Comparison of ENCODE assay signal across 23 cellular contexts in genomic region chr20:15107952-15108351, GRCh38.
"Had no signal": no experiment of that assay in that cellular context is flagged by ENCODE, and none has a peak within 500 bp of the region (broad histone marks: within the 10 kb centered on the region; RNA-seq: fewer than 3 reads in every experiment).

No MANE protein-coding gene starts in this region.

- H3K4me3 ChIP-seq: coronary artery, dorsolateral prefrontal cortex, esophagus muscularis mucosa, gastroesophageal sphincter, heart left ventricle, left ventricle myocardium inferior, lower lobe of right lung had no signal

- ATAC-seq: effector memory CD8-positive, alpha-beta T cell; foreskin keratinocyte; gastroesophageal sphincter; heart left ventricle; left cardiac atrium; left lobe of liver; lower lobe of right lung had no signal

- H3K4me3 Mint-ChIP-seq: effector memory CD8-positive, alpha-beta T cell; endodermal cell; mesothelial cell of epicardium; naive B cell had no signal

- H3K9me3 ChIP-seq: esophagus muscularis mucosa, gastroesophageal sphincter, heart left ventricle, left ventricle myocardium inferior, lower lobe of right lung had no signal

- H3K36me3 Mint-ChIP-seq: mesothelial cell of epicardium, naive B cell had no signal

- H3K27me3 ChIP-seq: dorsolateral prefrontal cortex, esophagus muscularis mucosa, foreskin keratinocyte, gastroesophageal sphincter, heart left ventricle had no signal

- H3K27ac ChIP-seq: coronary artery, dorsolateral prefrontal cortex, esophagus muscularis mucosa, foreskin keratinocyte, gastroesophageal sphincter, heart left ventricle, left ventricle myocardium inferior, lower lobe of right lung had no signal

- H3K4me1 Mint-ChIP-seq: endodermal cell, naive B cell had no signal

- H3K27me3 Mint-ChIP-seq: effector memory CD8-positive, alpha-beta T cell had no signal

- H3K9me3 Mint-ChIP-seq: endodermal cell had no signal

- FAIRE-seq: colon, endometrium, frontal cortex, islet of Langerhans, keratinocyte had no signal

- H3K27ac Mint-ChIP-seq: effector memory CD8-positive, alpha-beta T cell; endodermal cell; mesothelial cell of epicardium; naive B cell had no signal

- DNase-seq: dermis blood vessel endothelial cell; dorsolateral prefrontal cortex; effector CD8-positive, alpha-beta T cell; effector memory CD8-positive, alpha-beta T cell; endodermal cell; foreskin keratinocyte; heart left ventricle; hippocampal formation; left cardiac atrium; left ventricle myocardium inferior; lower lobe of right lung; mesenchymal stem cell; naive B cell had no signal

- H3K4me1 ChIP-seq: esophagus muscularis mucosa, gastroesophageal sphincter, heart left ventricle, left ventricle myocardium inferior, lower lobe of right lung had no signal

- H3K36me3 ChIP-seq: esophagus muscularis mucosa, gastroesophageal sphincter, heart left ventricle, left ventricle myocardium inferior, lower lobe of right lung had no signal
